Comparison of ENCODE assay signal across 8 cellular contexts in the genomic region with DNA sequence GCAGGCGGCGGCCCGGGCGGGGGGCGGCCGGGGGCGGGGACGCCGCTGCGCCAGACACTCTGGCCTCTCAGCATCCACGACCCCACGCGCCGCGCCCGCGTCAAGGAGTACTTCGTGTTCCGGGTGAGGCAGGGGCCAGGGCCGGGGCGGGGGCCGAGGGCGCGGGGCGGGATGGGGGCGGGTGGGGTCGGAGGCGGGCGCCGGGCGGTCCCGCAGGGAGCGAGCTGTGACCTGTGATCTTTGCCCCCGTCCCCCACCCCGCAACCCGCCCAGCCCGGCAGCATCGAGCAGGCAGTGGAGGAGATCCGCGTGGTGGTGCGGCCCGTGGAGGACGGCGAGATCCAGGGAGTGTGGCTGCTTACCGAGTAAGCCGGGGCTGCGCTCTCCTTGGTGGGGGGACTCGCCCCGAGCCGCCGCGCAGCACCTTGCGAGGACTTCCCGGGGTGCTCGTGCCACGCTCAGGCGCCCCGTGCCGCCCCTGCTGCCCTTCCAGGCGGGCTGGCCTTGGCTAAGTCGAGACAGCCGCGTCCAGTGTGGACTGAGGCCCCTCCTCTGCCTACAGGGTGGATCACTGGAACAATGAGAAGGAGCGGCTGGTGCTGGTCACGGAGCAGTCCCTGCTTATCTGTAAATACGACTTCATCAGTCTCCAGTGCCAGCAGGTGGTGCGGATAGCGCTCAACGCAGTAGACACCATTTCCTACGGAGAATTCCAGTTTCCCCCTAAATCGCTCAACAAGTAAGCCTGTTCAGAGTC.
DNase-seq lines count a peak whose midpoint lies in the region; ATAC-seq and TF ChIP-seq lines count a peak whose summit lies in the region.

No MANE protein-coding gene starts in this region.

- no peak overlapping the region for H3K27ac Mint-ChIP-seq in stimulated activated naive CD8-positive, alpha-beta T cell treated with anti-CD3 and anti-CD28 coated beads, Interleukin-15, amount 100 ng/mL, for 72 hours

- ATAC-seq in HG03097 (IDR thresholded peaks at IDR 0.05; ENCODE audit: low FRiP score, unreplicated experiment) = peak; percentile 9
- peak; percentile 32; the same call in 2 of the 3 replicates for ATAC-seq in RWPE2 (ENCODE audit: low read depth)
- ATAC-seq in stimulated activated naive CD8-positive, alpha-beta T cell treated with anti-CD3 and anti-CD28 coated beads, Interleukin-15, amount 100 ng/mL, for 72 hours = peak; percentile 38

- H3K27ac ChIP-seq in RWPE2 (ENCODE audit: poor library complexity, severe bottlenecking) = peak overlapping the region; percentile 23

- peaks cover 41% of the 10 kb centered on the region for H3K4me1 Mint-ChIP-seq in stimulated activated naive CD8-positive, alpha-beta T cell treated with anti-CD3 and anti-CD28 coated beads, Interleukin-15, amount 100 ng/mL, for 72 hours

- H3K27me3 Mint-ChIP-seq in stimulated activated naive CD8-positive, alpha-beta T cell treated with anti-CD3 and anti-CD28 coated beads, Interleukin-15, amount 100 ng/mL, for 72 hours = no peaks in the 10 kb centered on the region

- peak; percentile 38 for DNase-seq in activated CD4-positive, alpha-beta T cell treated with anti-CD3 and anti-CD28 coated beads for 48 hours
- DNase-seq in activated CD4-positive, alpha-beta T cell treated with anti-CD3 and anti-CD28 coated beads, Interleukin-2, amount 50 U/mL, for 4 hours = no peak
- no peak for DNase-seq in RWPE2 (ENCODE audit: low spot score)
- peak; percentile 54 to 57 for DNase-seq in cardiac fibroblast (ENCODE audit: low read depth in 2 of 2)
- DNase-seq in left kidney (ENCODE audit: low read depth, low spot score) = peak; percentile 75
- peak in 1 of 2 donors; percentile 37 for DNase-seq in stimulated activated naive CD8-positive, alpha-beta T cell treated with anti-CD3 and anti-CD28 coated beads, Interleukin-15, amount 100 ng/mL, for 72 hours
- no peak for DNase-seq in NCI-H446 treated with DMSO at 0.1 percent for 48 hours (lab: John Stamatoyannopoulos, UW)

- no peaks in the 10 kb centered on the region for H3K9me3 Mint-ChIP-seq in stimulated activated naive CD8-positive, alpha-beta T cell treated with anti-CD3 and anti-CD28 coated beads, Interleukin-15, amount 100 ng/mL, for 72 hours

- no peaks in the 10 kb centered on the region for H3K4me1 ChIP-seq in RWPE2 (ENCODE audit: insufficient read depth, poor library complexity, severe bottlenecking)

- peak overlapping the region; percentile 92 to 97 for H3K4me3 Mint-ChIP-seq in stimulated activated naive CD8-positive, alpha-beta T cell treated with anti-CD3 and anti-CD28 coated beads, Interleukin-15, amount 100 ng/mL, for 72 hours

- H3K4me3 ChIP-seq in RWPE2 (ENCODE audit: severe bottlenecking) = peak overlapping the region; percentile 59
- H3K4me3 ChIP-seq in cardiac fibroblast (replicated peaks in 1 of 2; ENCODE audit: low read depth in 2 of 2, low read length in 2 of 2) = peak overlapping the region; percentile 73 to 98

- peaks cover 28% of the 10 kb centered on the region for H3K36me3 ChIP-seq in RWPE2 (ENCODE audit: low read depth)

- no peaks in the 10 kb centered on the region for H3K9me3 ChIP-seq in RWPE2 (ENCODE audit: severe bottlenecking)

- H3K27me3 ChIP-seq in RWPE2 (ENCODE audit: insufficient read depth, poor library complexity, severe bottlenecking) = no peaks in the 10 kb centered on the region

- peak; percentile 21 for TF ChIP-seq CTCF in RWPE2 (IDR thresholded peaks at IDR 0.05; ENCODE audit: poor library complexity, severe bottlenecking)
- TF ChIP-seq CTCF in cardiac fibroblast (IDR thresholded peaks at IDR 0.05; ENCODE audit: low read depth, low read length) = no peak

Comparison
In these comparisons a context has a peak if more than half of its experiments do, and no peak if none do; other contexts are left out.
1. DNase-seq: peak in activated CD4-positive, alpha-beta T cell treated with anti-CD3 and anti-CD28 coated beads for 48 hours (single experiment), cardiac fibroblast (2 of 2) and left kidney (single experiment); none in activated CD4-positive, alpha-beta T cell treated with anti-CD3 and anti-CD28 coated beads, Interleukin-2, amount 50 U/mL, for 4 hours (0 of 2), RWPE2 (single experiment) and NCI-H446 treated with DMSO at 0.1 percent for 48 hours (single experiment).
2. Peak in every context shown above with its lines, with median percentiles within 50 percentile points of each other: ATAC-seq.